ENCODE assay signal across 23 cellular contexts in genomic region chr22:23154461-23154860, GRCh38. TPM values are rescaled to one million over a fixed set of nuclear protein-coding genes. Genes with fewer than 3 reads are reported as not detected.
"Had no signal": no experiment of that assay in that cellular context is flagged by ENCODE, and none has a peak within 500 bp of the region (broad histone marks: within the 10 kb centered on the region; RNA-seq: fewer than 3 reads in every experiment).

No MANE protein-coding gene starts in this region.

- ATAC-seq: activated naive CD8-positive, alpha-beta T cell treated with anti-CD3 and anti-CD28 coated beads, Interleukin-2, amount 50 U/mL, for 24 hours; activated T-cell treated with anti-CD3 and anti-CD28 coated beads, Interleukin-2, amount 50 U/mL, for 72 hours; heart right ventricle; left lobe of liver; naive thymus-derived CD4-positive, alpha-beta T cell had no signal

- H3K36me3 Mint-ChIP-seq: naive thymus-derived CD4-positive, alpha-beta T cell had no signal

- H3K9me3 Mint-ChIP-seq: activated naive CD8-positive, alpha-beta T cell treated with anti-CD3 and anti-CD28 coated beads, Interleukin-2, amount 50 U/mL, for 24 hours; activated T-cell treated with anti-CD3 and anti-CD28 coated beads, Interleukin-2, amount 50 U/mL, for 72 hours; naive thymus-derived CD4-positive, alpha-beta T cell; neural crest cell had no signal

- H3K27ac Mint-ChIP-seq: activated naive CD8-positive, alpha-beta T cell treated with anti-CD3 and anti-CD28 coated beads, Interleukin-2, amount 50 U/mL, for 24 hours; activated T-cell treated with anti-CD3 and anti-CD28 coated beads, Interleukin-2, amount 50 U/mL, for 72 hours had no signal

- H3K4me3 Mint-ChIP-seq: activated naive CD8-positive, alpha-beta T cell treated with anti-CD3 and anti-CD28 coated beads, Interleukin-2, amount 50 U/mL, for 24 hours; activated T-cell treated with anti-CD3 and anti-CD28 coated beads, Interleukin-2, amount 50 U/mL, for 72 hours; neural crest cell had no signal

- H3K4me1 Mint-ChIP-seq: neural crest cell had no signal

- H3K4me3 ChIP-seq: heart right ventricle, lung, stomach, suprapubic skin, transverse colon, vagina had no signal

- H3K9me3 ChIP-seq: heart right ventricle, stomach, suprapubic skin, transverse colon, vagina had no signal

- FAIRE-seq: kidney had no signal

- DNase-seq: activated CD4-positive, alpha-beta T cell treated with anti-CD3 and anti-CD28 coated beads for 4 hours; activated CD4-positive, alpha-beta T cell treated with anti-CD3 and anti-CD28 coated beads, Interleukin-2, amount 50 U/mL, for 48 hours; activated CD4-positive, CD25-positive, alpha-beta regulatory T cell; activated effector memory CD4-positive, alpha-beta T cell treated with anti-CD3 and anti-CD28 coated beads, Interleukin-2, amount 50 U/mL, for 16 hours; activated naive CD4-positive, alpha-beta T cell treated with anti-CD3 and anti-CD28 coated beads, Interleukin-2, amount 50 U/mL, for 16 hours; activated naive CD8-positive, alpha-beta T cell treated with anti-CD3 and anti-CD28 coated beads, Interleukin-2, amount 50 U/mL, for 24 hours; activated T-cell treated with anti-CD3 and anti-CD28 coated beads, Interleukin-2, amount 50 U/mL, for 72 hours; cortex of kidney; heart right ventricle; naive thymus-derived CD4-positive, alpha-beta T cell; stimulated activated CD4-positive, alpha-beta T cell treated with anti-CD3 and anti-CD28 coated beads, Interleukin-12 subunit alpha, Interleukin-12 subunit beta, amount 100 ng/mL, for 4 hours; stomach; T1000; transverse colon had no signal

- H3K27me3 Mint-ChIP-seq: activated naive CD8-positive, alpha-beta T cell treated with anti-CD3 and anti-CD28 coated beads, Interleukin-2, amount 50 U/mL, for 24 hours had no signal

RNA-seq across cellular contexts. Expression of gene RAB36, which starts 9.2 kb away (rescaled TPM):
- total RNA-seq: T-helper 1 cell treated with Interleukin-12 subunit alpha and Interleukin-12 subunit beta and Interleukin-4 antibody, amounts not matched to agents 30 ng/mL and 1 ng/mL, for 36 hours had no signal

RNA-seq across cellular contexts. Expression of gene RSPH14, which starts 12.7 kb away (rescaled TPM):
- total RNA-seq: mesenteric fat pad; osteoblast; stomach; T-helper 1 cell treated with Interleukin-12 subunit alpha and Interleukin-12 subunit beta and Interleukin-4 antibody, amounts not matched to agents 30 ng/mL and 1 ng/mL, for 36 hours; vagina had no signal
